1 cellular context compared by ENCODE assay signal in genomic region chr5:151014680-151015343, GRCh38.
TF ChIP-seq lines count a peak whose summit lies in the region.

No MANE protein-coding gene starts in this region.

TF ChIP-seq in HepG2, 621 proteins besides CTCF, POLR2A, EP300 and RAD21 (continued from another document and continues in another):
- peak; percentile 56; the same call in 1 of the 2 replicates for TF ChIP-seq HOMEZ (CRISPR knock-in tag; IDR thresholded peaks at IDR 0.05; ENCODE audit: low read depth)
- no peak for TF ChIP-seq SMARCE1 (IDR thresholded peaks at IDR 0.05; ENCODE audit: borderline replicate concordance)
- TF ChIP-seq ZEB1 (IDR thresholded peaks at IDR 0.05; ENCODE audit: insufficient replicate concordance, low read depth), result no peak
- no peak for TF ChIP-seq ZBTB34 (CRISPR knock-in tag; IDR thresholded peaks at IDR 0.05)
- TF ChIP-seq JDP2 (CRISPR knock-in tag; IDR thresholded peaks at IDR 0.05; ENCODE audit: borderline replicate concordance), result no peak
- no peak for TF ChIP-seq JUNB (CRISPR knock-in tag; IDR thresholded peaks at IDR 0.05; ENCODE audit: borderline replicate concordance)
- peak; percentile 87 for TF ChIP-seq TFE3 (CRISPR knock-in tag; IDR thresholded peaks at IDR 0.05)
- no peak for TF ChIP-seq ZNF33B (CRISPR knock-in tag; IDR thresholded peaks at IDR 0.05)
- no peak for TF ChIP-seq JUN (CRISPR knock-in tag; IDR thresholded peaks at IDR 0.05)
- TF ChIP-seq PCBP1 (IDR thresholded peaks at IDR 0.05; ENCODE audit: borderline replicate concordance, low read depth, low read length), result no peak
- TF ChIP-seq HNF1A (IDR thresholded peaks at IDR 0.05; ENCODE audit: low read depth), result no peak
- no peak for TF ChIP-seq HNF1A (CRISPR knock-in tag; IDR thresholded peaks at IDR 0.05; ENCODE audit: borderline replicate concordance)
- TF ChIP-seq ZNF354B (CRISPR knock-in tag; IDR thresholded peaks at IDR 0.05), result no peak
- no peak for TF ChIP-seq POLR2AphosphoS2 (IDR thresholded peaks at IDR 0.05; ENCODE audit: low read depth, low read length)
- no peak for TF ChIP-seq ZNF605 (CRISPR knock-in tag; IDR thresholded peaks at IDR 0.05)
- no peak for TF ChIP-seq SP1 (IDR thresholded peaks at IDR 0.05)
- no peak for TF ChIP-seq SP1 (CRISPR knock-in tag; IDR thresholded peaks at IDR 0.05)
- TF ChIP-seq CC2D1A (CRISPR knock-in tag; IDR thresholded peaks at IDR 0.05), result no peak
- TF ChIP-seq ZNF317 (CRISPR knock-in tag; IDR thresholded peaks at IDR 0.05), result 0 out of 2 replicates have a peak, but pooled peaks have one; percentile 42
- TF ChIP-seq SSRP1 (CRISPR knock-in tag; IDR thresholded peaks at IDR 0.05), result no peak
- no peak for TF ChIP-seq SMAD1 (CRISPR knock-in tag; IDR thresholded peaks at IDR 0.05; ENCODE audit: borderline replicate concordance, low read depth)
- TF ChIP-seq ARID2 (CRISPR knock-in tag; IDR thresholded peaks at IDR 0.05; ENCODE audit: borderline replicate concordance), result no peak
- TF ChIP-seq TERF1 (CRISPR knock-in tag; IDR thresholded peaks at IDR 0.05), result no peak
- TF ChIP-seq TP53 (CRISPR knock-in tag; conservative IDR thresholded peaks at IDR 0.05), result no peak
- no peak for TF ChIP-seq ZFP90 (CRISPR knock-in tag; IDR thresholded peaks at IDR 0.05; ENCODE audit: borderline replicate concordance)
- no peak for TF ChIP-seq HNRNPL (IDR thresholded peaks at IDR 0.05; ENCODE audit: low read depth, low read length)
- no peak for TF ChIP-seq ZNF598 (CRISPR knock-in tag; IDR thresholded peaks at IDR 0.05; ENCODE audit: borderline replicate concordance)
- no peak for TF ChIP-seq MEF2D (CRISPR knock-in tag; IDR thresholded peaks at IDR 0.05)
- peak; percentile 54; the same call in 1 of the 2 replicates for TF ChIP-seq RXRB (CRISPR knock-in tag; IDR thresholded peaks at IDR 0.05; ENCODE audit: borderline replicate concordance)
- no peak for TF ChIP-seq ZNF256 (CRISPR knock-in tag; conservative IDR thresholded peaks at IDR 0.05)
- TF ChIP-seq RARA (CRISPR knock-in tag; IDR thresholded peaks at IDR 0.05), result peak; percentile 80
- TF ChIP-seq TCF7 (IDR thresholded peaks at IDR 0.05; ENCODE audit: low read depth), result no peak
- TF ChIP-seq MBD4 (IDR thresholded peaks at IDR 0.05; ENCODE audit: borderline replicate concordance, low read length), result no peak
- TF ChIP-seq BORCS8-MEF2B (CRISPR knock-in tag; IDR thresholded peaks at IDR 0.05), result no peak
- TF ChIP-seq KDM4B (CRISPR knock-in tag; IDR thresholded peaks at IDR 0.05), result no peak
- TF ChIP-seq REST (IDR thresholded peaks at IDR 0.05; ENCODE audit: borderline replicate concordance in 1 of 2, low read depth in 1 of 2, low read length in 2 of 2), result no peak
- TF ChIP-seq AKNA (CRISPR knock-in tag; IDR thresholded peaks at IDR 0.05; ENCODE audit: borderline replicate concordance), result no peak
- no peak for TF ChIP-seq ZBTB3 (CRISPR knock-in tag; IDR thresholded peaks at IDR 0.05; ENCODE audit: borderline replicate concordance, low read depth)
- no peak for TF ChIP-seq HNF1B (CRISPR knock-in tag; IDR thresholded peaks at IDR 0.05)
- no peak for TF ChIP-seq PRPF4 (IDR thresholded peaks at IDR 0.05; ENCODE audit: low read depth, low read length, poor library complexity, severe bottlenecking)
- peak; percentile 88 for TF ChIP-seq SAP130 (CRISPR knock-in tag; IDR thresholded peaks at IDR 0.05; ENCODE audit: low read depth)
- TF ChIP-seq ZNF720 (CRISPR knock-in tag; IDR thresholded peaks at IDR 0.05), result no peak
- no peak for TF ChIP-seq THYN1 (CRISPR knock-in tag; IDR thresholded peaks at IDR 0.05; ENCODE audit: borderline replicate concordance, low read depth)
